In genomic region chr7:82049442-82049841, GRCh38 we compare ENCODE assay signal across 15 cellular contexts.
A peak's percentile ranks its signal among the peaks of the same experiment; 100 is the strongest.
DNase-seq lines count a peak whose midpoint lies in the region; ATAC-seq and TF ChIP-seq lines count a peak whose summit lies in the region.
"Had no signal": no experiment of that assay in that cellular context is flagged by ENCODE, and none has a peak within 500 bp of the region (broad histone marks: within the 10 kb centered on the region; RNA-seq: fewer than 3 reads in every experiment).

No MANE protein-coding gene starts in this region.

- no peaks in the 10 kb centered on the region for H3K36me3 Mint-ChIP-seq in GM23338 (ENCODE audit: low read depth)
- H3K36me3 Mint-ChIP-seq: memory B cell had no signal

- H3K27me3 ChIP-seq in GM23338 (ENCODE audit: insufficient read depth), result no peaks in the 10 kb centered on the region
- H3K27me3 ChIP-seq: heart right ventricle, upper lobe of right lung had no signal

- no peaks in the 10 kb centered on the region for H3K79me2 ChIP-seq in GM23338 (replicated peaks; ENCODE audit: insufficient read depth)

- H3K4me3 Mint-ChIP-seq in GM23338, result no peak overlapping the region
- H3K4me3 Mint-ChIP-seq: activated CD4-positive, alpha-beta T cell treated with anti-CD3 and anti-CD28 coated beads for 36 hours; memory B cell had no signal

- H3K36me3 ChIP-seq in GM23338 (ENCODE audit: insufficient read depth), result no peaks in the 10 kb centered on the region
- H3K36me3 ChIP-seq: heart right ventricle, upper lobe of right lung had no signal

- no peak overlapping the region for H3K4me3 ChIP-seq in GM23338
- H3K4me3 ChIP-seq: coronary artery, heart right ventricle, upper lobe of right lung had no signal

- ATAC-seq in GM23338 (peak; percentile 35; the same call in 1 of the 3 replicates), HG03135 (IDR thresholded peaks at IDR 0.05; ENCODE audit: unreplicated experiment) (no peak)
- ATAC-seq: activated CD4-positive, alpha-beta T cell treated with anti-CD3 and anti-CD28 coated beads for 36 hours; upper lobe of right lung had no signal

- H3K4me2 ChIP-seq in GM23338, result no peak overlapping the region

- H2AFZ ChIP-seq in GM23338, result no peak overlapping the region

- no peaks in the 10 kb centered on the region for H4K20me1 ChIP-seq in GM23338 (replicated peaks; ENCODE audit: insufficient read depth)

- no peak overlapping the region for H3K27ac Mint-ChIP-seq in GM23338
- H3K27ac Mint-ChIP-seq: activated CD4-positive, alpha-beta T cell treated with anti-CD3 and anti-CD28 coated beads for 36 hours; memory B cell had no signal

- TF ChIP-seq CTCF in GM23338 (conservative IDR thresholded peaks at IDR 0.05; ENCODE audit: low read depth in 2 of 2), result no peak

- H3K4me1 ChIP-seq in GM23338 (ENCODE audit: insufficient read depth), result no peaks in the 10 kb centered on the region
- H3K4me1 ChIP-seq: upper lobe of right lung had no signal

- H3K9me3 Mint-ChIP-seq in GM23338, result no peaks in the 10 kb centered on the region

- H3K4me1 Mint-ChIP-seq in GM23338, result peaks cover 6% of the 10 kb centered on the region; the same call in 2 of the 3 replicates
- H3K4me1 Mint-ChIP-seq: activated CD4-positive, alpha-beta T cell treated with anti-CD3 and anti-CD28 coated beads for 36 hours; memory B cell had no signal

- DNase-seq in GM23338 (ENCODE audit: low spot score) (no peak), NCI-H82 treated with DMSO at 0.1 percent for 48 hours (lab: John Stamatoyannopoulos, UW; ENCODE audit: unreplicated experiment) (peak; percentile 28), fibroblast of peridontal ligament (ENCODE audit: extremely low read depth) (peak; percentile 12), renal cortical epithelial cell (ENCODE audit: low read depth) (peak; percentile 13), GM03348 (ENCODE audit: low spot score) (no peak), NCI-H2107 treated with DMSO at 0.1 percent for 48 hours (lab: John Stamatoyannopoulos, UW; ENCODE audit: unreplicated experiment) (no peak)
- no peak for DNase-seq in NK-92 treated with Interleukin-12 subunit alpha and Interleukin-12 subunit beta, amount 100 ng/mL, for 24 hours (lab: John Stamatoyannopoulos, UW)
- DNase-seq: activated CD4-positive, alpha-beta T cell treated with anti-CD3 and anti-CD28 coated beads for 36 hours; activated effector memory CD4-positive, alpha-beta T cell treated with anti-CD3 and anti-CD28 coated beads, Interleukin-2, amount 50 U/mL, for 16 hours; heart right ventricle; retina; upper lobe of right lung had no signal

- H3K9me2 ChIP-seq in GM23338 (ENCODE audit: insufficient read depth), result no peaks in the 10 kb centered on the region

- no peak overlapping the region for H3K27ac ChIP-seq in GM23338 (ENCODE audit: low read depth)
- H3K27ac ChIP-seq: coronary artery, upper lobe of right lung had no signal

- H3K27me3 Mint-ChIP-seq in GM23338 (ENCODE audit: insufficient read depth, low read depth, poor library complexity), result no peaks in the 10 kb centered on the region
- H3K27me3 Mint-ChIP-seq: activated CD4-positive, alpha-beta T cell treated with anti-CD3 and anti-CD28 coated beads for 36 hours; memory B cell had no signal

- H3F3A ChIP-seq in GM23338 (replicated peaks; ENCODE audit: low read depth), result no peaks in the 10 kb centered on the region

TF ChIP-seq in GM23338, 12 proteins besides CTCF, POLR2A, EP300 and RAD21:
- TF ChIP-seq STAT1 (IDR thresholded peaks at IDR 0.05; ENCODE audit: unreplicated experiment) (no peak), NANOG (IDR thresholded peaks at IDR 0.05; ENCODE audit: borderline replicate concordance) (no peak), EZH2 (IDR thresholded peaks at IDR 0.05; ENCODE audit: low read depth, unreplicated experiment) (no peak)

Comparison
In these comparisons a context has a peak if more than half of its experiments do, and no peak if none do; other contexts are left out.
1. DNase-seq: peak in NCI-H82 treated with DMSO at 0.1 percent for 48 hours (single experiment), fibroblast of peridontal ligament (single experiment) and renal cortical epithelial cell (single experiment); none in GM23338 (single experiment), NK-92 treated with Interleukin-12 subunit alpha and Interleukin-12 subunit beta, amount 100 ng/mL, for 24 hours (single experiment), GM03348 (single experiment) and NCI-H2107 treated with DMSO at 0.1 percent for 48 hours (single experiment).